In the genomic region with DNA sequence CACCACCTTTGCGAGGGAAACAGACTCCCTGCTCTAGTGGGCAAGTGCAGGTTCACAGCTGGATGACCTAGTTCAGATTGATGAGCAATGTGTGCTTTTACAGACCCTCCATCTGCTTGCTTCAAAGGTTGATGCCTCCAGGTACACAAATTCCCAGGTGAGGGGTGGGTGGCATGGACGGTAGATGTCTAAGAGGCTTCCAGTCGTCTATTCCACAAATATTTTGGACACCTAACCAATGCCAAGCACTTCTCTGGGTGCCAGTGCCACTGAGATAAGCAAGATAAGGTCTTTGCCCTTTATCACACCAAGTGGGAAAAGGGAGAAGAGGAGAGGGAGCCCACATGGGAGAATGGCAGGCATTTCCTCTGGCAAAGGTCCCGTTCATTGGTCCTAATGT, we compare ENCODE assay signal across 16 cellular contexts.
DNase-seq lines count a peak whose midpoint lies in the region; ATAC-seq and TF ChIP-seq lines count a peak whose summit lies in the region.
"Had no signal": no experiment of that assay in that cellular context is flagged by ENCODE, and none has a peak within 500 bp of the region (broad histone marks: within the 10 kb centered on the region; RNA-seq: fewer than 3 reads in every experiment).

No MANE protein-coding gene starts in this region.

- H3K27me3 ChIP-seq in body of pancreas (no peaks in the 10 kb centered on the region), MG63 (no peaks in the 10 kb centered on the region)

- no peaks in the 10 kb centered on the region for H3K9me3 Mint-ChIP-seq in osteocyte (ENCODE audit: unreplicated experiment)
- H3K9me3 Mint-ChIP-seq: GM23338, H9 had no signal

- H3K4me3 ChIP-seq in body of pancreas (no peak overlapping the region), MG63 (no peak overlapping the region)
- H3K4me3 ChIP-seq: GM23338 had no signal

- no peak for TF ChIP-seq CTCF in osteocyte (IDR thresholded peaks at IDR 0.05)
- no peak for TF ChIP-seq CTCF in body of pancreas (IDR thresholded peaks at IDR 0.05)

- DNase-seq in ecto neural progenitor cell (ENCODE audit: low spot score) = peak; percentile 1
- peak; percentile 25 for DNase-seq in osteocyte (ENCODE audit: extremely low spot score, unreplicated experiment)
- peak; percentile 9 for DNase-seq in ureter (ENCODE audit: low spot score)
- DNase-seq in body of pancreas = no peak
- no peak for DNase-seq in activated naive CD4-positive, alpha-beta T cell (lab: John Stamatoyannopoulos, UW)
- DNase-seq in MG63 = no peak
- DNase-seq: C1 segment of cervical spinal cord; Calu3; CD4-positive, alpha-beta memory T cell; COR-L47; DMS53; DMS79 treated with DMSO at 0.1 percent for 48 hours; GF-D8; H9 had no signal

- peaks cover 7% of the 10 kb centered on the region for H3K27me3 Mint-ChIP-seq in osteocyte (ENCODE audit: unreplicated experiment)
- H3K27me3 Mint-ChIP-seq: CD4-positive, alpha-beta memory T cell had no signal

- ATAC-seq in body of pancreas = no peak
- ATAC-seq: GM23338, HCT116 had no signal

- WGBS in body of pancreas, 2 donors = 62% methylated on average over 4 of the region's 4 CpGs

- intact Hi-C loops in body of pancreas (cut with DNase I) = no loop called here

- H3K36me3 ChIP-seq in body of pancreas (replicated peaks in 1 of 2; ENCODE audit: insufficient read depth in 1 of 2, low read depth in 2 of 2) (no peaks in the 10 kb centered on the region), MG63 (no peaks in the 10 kb centered on the region)

- H3K4me1 ChIP-seq in body of pancreas = no peaks in the 10 kb centered on the region

- H3K36me3 Mint-ChIP-seq in osteocyte (ENCODE audit: unreplicated experiment) = no peaks in the 10 kb centered on the region
- H3K36me3 Mint-ChIP-seq: CD4-positive, alpha-beta memory T cell had no signal

- H3K27ac ChIP-seq in body of pancreas = no peak overlapping the region

- no peak overlapping the region for H3K4me3 Mint-ChIP-seq in osteocyte (ENCODE audit: unreplicated experiment)
- H3K4me3 Mint-ChIP-seq: CD4-positive, alpha-beta memory T cell; GM23338; H9 had no signal

- H3K9me3 ChIP-seq in body of pancreas = no peaks in the 10 kb centered on the region
- no peaks in the 10 kb centered on the region for H3K9me3 ChIP-seq in MG63

- peaks cover 2% of the 10 kb centered on the region for H3K4me1 Mint-ChIP-seq in osteocyte (ENCODE audit: unreplicated experiment)
- H3K4me1 Mint-ChIP-seq: CD4-positive, alpha-beta memory T cell had no signal

- no peak for TF ChIP-seq POLR2A in body of pancreas (IDR thresholded peaks at IDR 0.05)

- no peak overlapping the region for H3K27ac Mint-ChIP-seq in osteocyte (ENCODE audit: unreplicated experiment)
- H3K27ac Mint-ChIP-seq: CD4-positive, alpha-beta memory T cell; GM23338; H9 had no signal

Comparison
In these comparisons a context has a peak if more than half of its experiments do, and no peak if none do; other contexts are left out.
1. DNase-seq: peak in ecto neural progenitor cell (single experiment), osteocyte (single experiment) and ureter (single experiment); none in body of pancreas (0 of 4), activated naive CD4-positive, alpha-beta T cell (0 of 4) and MG63 (single experiment).